In genomic region chr19:45506991-45507863, GRCh38 we compare ENCODE assay signal across 8 cellular contexts. TPM values are rescaled to one million over a fixed set of nuclear protein-coding genes. Genes with fewer than 3 reads are reported as not detected.
DNase-seq lines count a peak whose midpoint lies in the region; FAIRE-seq and TF ChIP-seq lines count a peak whose summit lies in the region.

Gene VASP (plus strand): TSS chr19:45507479. CDS start chr19:45507772, 293 bp downstream.

- H3K9ac ChIP-seq in Loucy (ENCODE audit: low read depth, low read length, poor library complexity, severe bottlenecking) (peak within 1 kb of the TSS; percentile 100), SK-N-SH (peak within 1 kb of the TSS; percentile 92)

- CTCF ChIA-PET in SK-N-SH (lab: Yijun Ruan, JAX): interaction anchor here (0.8 to 2.6 kb wide), 5 partner anchors 19 to 135 kb away, joined by 3 to 11 read pairs (median 5); no protein-coding TSS in a partner anchor
- CTCF ChIA-PET in activated naive CD4-positive, alpha-beta T cell treated with anti-CD3 and anti-CD28 coated beads, Interleukin-2, amount 10 ng/mL, durations not matched to agents 7 days and 5 days (lab: Charles Lee): interaction anchor here (0.9 kb wide), 1 partner anchor 22 kb away, joined by 3 read pairs; no protein-coding TSS in a partner anchor

- in situ Hi-C loops in G401 (cut with HindIII; ENCODE audit: low sequenced_read_pairs): no loop called here

- H3K9me2 ChIP-seq in Loucy (replicated peaks; ENCODE audit: low read depth, low read length): no peaks in the 10 kb centered on the region
- no peaks in the 10 kb centered on the region for H3K9me2 ChIP-seq in SK-N-SH

- H3K36me3 Mint-ChIP-seq in activated naive CD4-positive, alpha-beta T cell treated with anti-CD3 and anti-CD28 coated beads, Interleukin-2, amount 10 ng/mL, durations not matched to agents 7 days and 5 days: peaks cover 19% of the 10 kb centered on the region
- no peaks in the 10 kb centered on the region for H3K36me3 Mint-ChIP-seq in osteocyte (ENCODE audit: unreplicated experiment)

- H3K4me3 Mint-ChIP-seq in activated naive CD4-positive, alpha-beta T cell treated with anti-CD3 and anti-CD28 coated beads, Interleukin-2, amount 10 ng/mL, durations not matched to agents 7 days and 5 days: peak within 1 kb of the TSS; percentile 89
- H3K4me3 Mint-ChIP-seq in osteocyte (ENCODE audit: unreplicated experiment): peak within 1 kb of the TSS; percentile 88

- no peaks in the 10 kb centered on the region for H3K9me3 Mint-ChIP-seq in activated naive CD4-positive, alpha-beta T cell treated with anti-CD3 and anti-CD28 coated beads, Interleukin-2, amount 10 ng/mL, durations not matched to agents 7 days and 5 days
- H3K9me3 Mint-ChIP-seq in osteocyte (ENCODE audit: unreplicated experiment): no peaks in the 10 kb centered on the region

- H3K36me3 ChIP-seq in Loucy (ENCODE audit: insufficient read depth, low read length): 0 out of 2 replicates have a peak, but pooled peaks cover 4% of the 10 kb centered on the region
- peaks cover 0 to 4% of the 10 kb centered on the region in 2 experiments for H3K36me3 ChIP-seq in SK-N-SH (replicated peaks in 1 of 2; ENCODE audit: control insufficient read depth in 1 of 2, insufficient read depth in 2 of 2, low read length in 1 of 2)
- H3K36me3 ChIP-seq in testis (ENCODE audit: low read depth, missing control alignments): no peaks in the 10 kb centered on the region

- H3K9me3 ChIP-seq in Loucy (ENCODE audit: insufficient read depth, low read depth, low read length): no peaks in the 10 kb centered on the region
- no peaks in the 10 kb centered on the region for H3K9me3 ChIP-seq in SK-N-SH
- no peaks in the 10 kb centered on the region for H3K9me3 ChIP-seq in testis

- no peaks in the 10 kb centered on the region for H3K27me3 Mint-ChIP-seq in activated naive CD4-positive, alpha-beta T cell treated with anti-CD3 and anti-CD28 coated beads, Interleukin-2, amount 10 ng/mL, durations not matched to agents 7 days and 5 days
- no peaks in the 10 kb centered on the region for H3K27me3 Mint-ChIP-seq in osteocyte (ENCODE audit: unreplicated experiment)

- peak within 1 kb of the TSS; percentile 97 for H3K27ac Mint-ChIP-seq in activated naive CD4-positive, alpha-beta T cell treated with anti-CD3 and anti-CD28 coated beads, Interleukin-2, amount 10 ng/mL, durations not matched to agents 7 days and 5 days
- peak within 1 kb of the TSS; percentile 90 for H3K27ac Mint-ChIP-seq in osteocyte (ENCODE audit: unreplicated experiment)

- POLR2A ChIA-PET in SK-N-SH (lab: Yijun Ruan, JAX): no interaction called here

- H2AFZ ChIP-seq in Loucy (ENCODE audit: low read length) (peak within 1 kb of the TSS; percentile 95), SK-N-SH (ENCODE audit: low read depth) (peak within 1 kb of the TSS; percentile 78)

- WGBS in SK-N-SH (ENCODE audit: low lambda C conversion rate): under 1% methylated on average over 32 of the region's 65 CpGs
- 0 to 1% methylated on average over 21 to 45 of the region's 65 CpGs for WGBS in testis, 2 donors

- no peaks in the 10 kb centered on the region for H3F3A ChIP-seq in Loucy (ENCODE audit: low read depth)
- peaks cover 22% of the 10 kb centered on the region for H3F3A ChIP-seq in SK-N-SH (replicated peaks; ENCODE audit: insufficient read depth)

- peaks cover 53% of the 10 kb centered on the region for H3K79me2 ChIP-seq in Loucy (ENCODE audit: insufficient read depth, low read length)
- peaks cover 52% of the 10 kb centered on the region for H3K79me2 ChIP-seq in SK-N-SH (ENCODE audit: insufficient read depth)

- peaks cover 13% of the 10 kb centered on the region for H3K27me3 ChIP-seq in Loucy (ENCODE audit: insufficient read depth, low read length, poor library complexity, severe bottlenecking)
- no peaks in the 10 kb centered on the region for H3K27me3 ChIP-seq in SK-N-SH (ENCODE audit: insufficient read depth)
- no peaks in the 10 kb centered on the region for H3K27me3 ChIP-seq in testis

- intact Hi-C loops in testis (cut with DNase I; ENCODE audit: low total_unique reads): loop anchor here (5.0 kb wide), 1 partner anchor 75 kb away; the partner anchor contains the start of gene OPA3

- DNase-seq in G401 (ENCODE audit: low spot score): peak; percentile 82
- peak; percentile 67 for DNase-seq in H54 (ENCODE audit: insufficient read length, low spot score)
- DNase-seq in SK-N-SH: peak; percentile 88
- DNase-seq in activated naive CD4-positive, alpha-beta T cell treated with anti-CD3 and anti-CD28 coated beads, Interleukin-2, amount 10 ng/mL, durations not matched to agents 7 days and 5 days: peak; percentile 95
- peak; percentile 90 for DNase-seq in glomerular visceral epithelial cell (ENCODE audit: extremely low spot score)
- DNase-seq in osteocyte (ENCODE audit: extremely low spot score, unreplicated experiment): peak; percentile 89
- peak; percentile 95 for DNase-seq in testis

- no peak for TF ChIP-seq RAD21 in SK-N-SH (IDR thresholded peaks at IDR 0.05; ENCODE audit: low read length)

- H3K4me1 Mint-ChIP-seq in activated naive CD4-positive, alpha-beta T cell treated with anti-CD3 and anti-CD28 coated beads, Interleukin-2, amount 10 ng/mL, durations not matched to agents 7 days and 5 days: peaks cover 50% of the 10 kb centered on the region
- H3K4me1 Mint-ChIP-seq in osteocyte (ENCODE audit: unreplicated experiment): peaks cover 30% of the 10 kb centered on the region

- H3K4me3 ChIP-seq in Loucy (ENCODE audit: low read length, poor library complexity, severe bottlenecking): peak within 1 kb of the TSS; percentile 99
- H3K4me3 ChIP-seq in SK-N-SH (ENCODE audit: low read depth in 2 of 2, low read length in 1 of 2): peak within 1 kb of the TSS; percentile 74 to 98
- H3K4me3 ChIP-seq in testis: peak within 1 kb of the TSS; percentile 86 to 97

- H4K20me1 ChIP-seq in Loucy (ENCODE audit: insufficient read depth, low read length, poor library complexity, severe bottlenecking) (peaks cover 42% of the 10 kb centered on the region), SK-N-SH (ENCODE audit: insufficient read depth) (peaks cover 20% of the 10 kb centered on the region)

- H3K4me2 ChIP-seq in Loucy (ENCODE audit: low read depth, low read length, poor library complexity, severe bottlenecking) (peak within 1 kb of the TSS; percentile 88), SK-N-SH (peak within 1 kb of the TSS; percentile 100)

- no peak; a peak in 1 of 4 replicates for TF ChIP-seq EP300 in SK-N-SH (IDR thresholded peaks at IDR 0.05; ENCODE audit: borderline replicate concordance in 1 of 2, low read depth in 1 of 2, low read length in 1 of 2)

- TF ChIP-seq CTCF in Loucy (conservative IDR thresholded peaks at IDR 0.05; ENCODE audit: low read length) (no peak), SK-N-SH (IDR thresholded peaks at IDR 0.05) (no peak), osteocyte (IDR thresholded peaks at IDR 0.05) (no peak), testis (IDR thresholded peaks at IDR 0.05) (peak in 1 of 3 experiments; percentile 19)

- H3K4me1 ChIP-seq in Loucy (ENCODE audit: insufficient read depth, low read length, poor library complexity, severe bottlenecking) (peaks cover 35% of the 10 kb centered on the region), SK-N-SH (ENCODE audit: control insufficient read depth in 1 of 2, insufficient read depth in 2 of 2, low read depth in 1 of 2, low read length in 1 of 2) (peaks cover 6 to 12% of the 10 kb centered on the region in 2 experiments; a peak in 2 of 4 replicates), testis (peaks cover 19% of the 10 kb centered on the region)

- TF ChIP-seq POLR2A in H54 (IDR thresholded peaks at IDR 0.05; ENCODE audit: low read depth, low read length) (peak; percentile 91), testis (IDR thresholded peaks at IDR 0.05) (peak; percentile 45)

- no peak for FAIRE-seq in H54 (lab: Jason Lieb, UNC)

- H3K27ac ChIP-seq in SK-N-SH (ENCODE audit: low read depth in 2 of 2, low read length in 1 of 2) (peak within 1 kb of the TSS; percentile 88 to 91), testis (peak within 1 kb of the TSS; percentile 79 to 93)

TF ChIP-seq in SK-N-SH, 30 proteins besides CTCF, POLR2A, EP300 and RAD21 (continues in another document):
- TF ChIP-seq SMC3 (IDR thresholded peaks at IDR 0.05; ENCODE audit: low read depth, low read length) (no peak), MEF2A (IDR thresholded peaks at IDR 0.05; ENCODE audit: borderline replicate concordance, low read depth) (no peak), GABPA (IDR thresholded peaks at IDR 0.05; ENCODE audit: low read depth) (no peak), MAX (IDR thresholded peaks at IDR 0.05; ENCODE audit: low read depth) (peak; percentile 88), ZBTB33 (IDR thresholded peaks at IDR 0.05; ENCODE audit: borderline replicate concordance, low read depth) (no peak), TAF1 (IDR thresholded peaks at IDR 0.05; ENCODE audit: borderline replicate concordance, low read depth, low read length) (peak; percentile 93), CHD2 (IDR thresholded peaks at IDR 0.05; ENCODE audit: low read length, partially characterized antibody) (peak; percentile 56), EZH2phosphoT487 (IDR thresholded peaks at IDR 0.05; ENCODE audit: borderline replicate concordance, low read depth) (no peak), SIN3A (IDR thresholded peaks at IDR 0.05; ENCODE audit: borderline replicate concordance, low read depth, low read length) (peak; percentile 86; the same call in 1 of the 2 replicates), GATA2 (CRISPR knock-in tag; IDR thresholded peaks at IDR 0.05) (no peak)

RNA-seq across cellular contexts. Expression of gene VASP, which starts in this region (rescaled TPM):
- 106 and 122 TPM in 2 replicates for total RNA-seq in G401 (2014; rRNA removed; shearing (Covaris generic))
- polyA plus RNA-seq in SK-N-SH (2012; rRNA removed) (31.6 and 37.8 TPM in 2 replicates), testis (ENCODE audit: insufficient read depth, low read depth, low replicate concordance) (37.7 TPM)
- 26.2 and 30.0 TPM in 2 replicates for polyA plus RNA-seq in SK-N-SH (2012; cell fraction: cytosol; rRNA removed)
- polyA plus RNA-seq in SK-N-SH (2012; cell fraction: nucleus; rRNA removed): 54.0 and 62.4 TPM in 2 replicates
- total RNA-seq in osteocyte (61.9 and 68.9 TPM in 2 replicates), testis (10 to 100 TPM; 52.7 to 57.9 TPM)

Comparison
In these comparisons a context has a peak if more than half of its experiments do, and no peak if none do; other contexts are left out.
1. Peak in every context shown above with its lines: DNase-seq, H3K4me3 ChIP-seq and H3K27ac ChIP-seq.